In the genomic region with DNA sequence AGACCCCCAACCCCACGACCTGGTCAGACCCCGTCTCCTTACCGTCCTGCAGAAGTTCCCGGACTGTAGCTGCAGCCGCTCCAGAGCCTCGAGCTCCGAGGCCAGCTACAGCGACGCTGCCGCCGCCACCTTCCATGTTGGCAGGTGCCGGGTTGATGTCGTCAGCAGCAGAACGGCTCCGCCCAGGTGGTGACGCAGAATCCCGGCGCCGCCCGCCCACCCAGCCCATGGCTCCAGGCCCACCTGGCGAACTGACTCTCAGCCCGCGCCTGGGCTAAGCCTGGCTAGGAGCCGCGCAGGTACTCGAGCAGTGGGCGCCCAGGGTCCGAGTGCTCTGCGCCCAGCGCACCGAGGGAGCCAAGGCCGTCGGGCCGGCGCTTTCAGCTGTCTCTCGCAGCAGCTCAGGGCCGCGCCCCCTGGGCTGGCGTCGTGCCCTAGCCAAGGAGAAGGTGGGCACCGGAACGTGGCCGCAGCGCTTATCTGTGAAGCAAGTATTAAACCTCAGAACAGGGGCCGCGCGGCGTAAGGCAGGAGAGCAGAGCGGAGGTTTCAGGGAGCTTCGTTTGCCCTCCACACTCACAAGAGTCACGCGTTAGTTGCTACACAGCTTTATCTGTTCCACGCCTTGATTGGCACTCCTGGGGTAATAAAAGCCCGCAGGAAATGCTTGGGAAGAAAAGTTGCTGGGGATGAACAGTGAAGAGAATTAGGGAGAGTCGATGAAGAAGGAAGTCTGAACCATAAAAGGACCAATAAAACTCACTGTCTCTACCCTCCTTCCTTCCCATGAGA, we compare ENCODE assay signal across 1 cellular context.
A peak's percentile ranks its signal among the peaks of the same experiment; 100 is the strongest.
TF ChIP-seq lines count a peak whose summit lies in the region.

TSS of gene COG5 (minus strand) at position 160 of the 792 bp plus-strand sequence. CDS start at position 136, 24 bp downstream.
A gene with protein sequence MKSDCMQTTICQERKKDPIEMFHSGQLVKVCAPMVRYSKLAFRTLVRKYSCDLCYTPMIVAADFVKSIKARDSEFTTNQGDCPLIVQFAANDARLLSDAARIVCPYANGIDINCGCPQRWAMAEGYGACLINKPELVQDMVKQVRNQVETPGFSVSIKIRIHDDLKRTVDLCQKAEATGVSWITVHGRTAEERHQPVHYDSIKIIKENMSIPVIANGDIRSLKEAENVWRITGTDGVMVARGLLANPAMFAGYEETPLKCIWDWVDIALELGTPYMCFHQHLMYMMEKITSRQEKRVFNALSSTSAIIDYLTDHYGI (plus strand): TSS at position 211 of the 792 bp plus-strand sequence. CDS start 3,100 bp downstream, outside the sequence.

TF ChIP-seq in GM12878, 131 proteins besides CTCF, POLR2A, EP300 and RAD21 (continued from another document and continues in another):
- TF ChIP-seq ZBTB11 (CRISPR knock-in tag; IDR thresholded peaks at IDR 0.05) (no peak), MTA3 (IDR thresholded peaks at IDR 0.05; ENCODE audit: borderline replicate concordance, low read length) (no peak), NR2C2 (IDR thresholded peaks at IDR 0.05; ENCODE audit: borderline replicate concordance, control insufficient read depth, insufficient read length, low read depth) (no peak), SPI1 (IDR thresholded peaks at IDR 0.05; ENCODE audit: borderline replicate concordance, insufficient read depth, low read depth, low read length) (0 out of 2 replicates have a peak, but pooled peaks have one; percentile 0), MAX (IDR thresholded peaks at IDR 0.05; ENCODE audit: low read depth, low read length) (no peak; the same call in none of the 2 replicates), ATF7 (IDR thresholded peaks at IDR 0.05; ENCODE audit: low read depth) (peak; percentile 92), ETV6 (conservative IDR thresholded peaks at IDR 0.05 in 1 of 2, IDR thresholded peaks at IDR 0.05 in 1 of 2; ENCODE audit: borderline replicate concordance in 1 of 2, low read depth in 1 of 2) (no peak), E2F4 (IDR thresholded peaks at IDR 0.05; ENCODE audit: low read depth, low read length) (no peak), RELA (IDR thresholded peaks at IDR 0.05; ENCODE audit: borderline replicate concordance, partially characterized antibody) (no peak), USF1 (IDR thresholded peaks at IDR 0.05; ENCODE audit: borderline replicate concordance, extremely low read length, insufficient read depth, low read depth, low read length) (no peak), SIN3A (IDR thresholded peaks at IDR 0.05; ENCODE audit: low read depth, low read length) (peak; percentile 73; the same call in 1 of the 2 replicates), SIX5 (IDR thresholded peaks at IDR 0.05; ENCODE audit: low read depth, low read length, severe bottlenecking) (peak; percentile 37), EED (IDR thresholded peaks at IDR 0.05; ENCODE audit: low read depth) (no peak), NRF1 (conservative IDR thresholded peaks at IDR 0.05; ENCODE audit: low read depth, low read length) (no peak), BMI1 (IDR thresholded peaks at IDR 0.05; ENCODE audit: borderline replicate concordance) (no peak), CBFB (IDR thresholded peaks at IDR 0.05; ENCODE audit: low read depth) (peak; percentile 70), EZH2 (IDR thresholded peaks at IDR 0.05; ENCODE audit: borderline replicate concordance, control insufficient read depth, low read depth, low read length) (no peak), STAT1 (conservative IDR thresholded peaks at IDR 0.05) (no peak; the same call in 1 of the 2 replicates), IRF4 (IDR thresholded peaks at IDR 0.05; ENCODE audit: low read depth, low read length) (no peak), GABPA (IDR thresholded peaks at IDR 0.05; ENCODE audit: low read depth) (no peak), RCOR1 (conservative IDR thresholded peaks at IDR 0.05; ENCODE audit: low read depth, low read length) (no peak; the same call in 1 of the 2 replicates), RAD51 (IDR thresholded peaks at IDR 0.05) (no peak), KAT2A (conservative IDR thresholded peaks at IDR 0.05; ENCODE audit: control insufficient read depth, low read depth, low read length) (no peak), HDAC2 (IDR thresholded peaks at IDR 0.05) (no peak), MXI1 (IDR thresholded peaks at IDR 0.05; ENCODE audit: low read depth, low read length) (peak; percentile 75; the same call in 1 of the 2 replicates), PAX5 (IDR thresholded peaks at IDR 0.05; ENCODE audit: borderline replicate concordance, low read depth, low read length) (no peak), MYC (IDR thresholded peaks at IDR 0.05; ENCODE audit: insufficient read depth, insufficient read length, insufficient replicate concordance, low read length, severe bottlenecking) (no peak), MEF2B (IDR thresholded peaks at IDR 0.05; ENCODE audit: partially characterized antibody, poor library complexity, severe bottlenecking) (no peak), MTA2 (IDR thresholded peaks at IDR 0.05; ENCODE audit: low read depth) (0 out of 2 replicates have a peak, but pooled peaks have one; percentile 24), TCF12 (IDR thresholded peaks at IDR 0.05; ENCODE audit: low read depth, low read length) (0 out of 2 replicates have a peak, but pooled peaks have one; percentile 52), DPF2 (IDR thresholded peaks at IDR 0.05) (0 out of 2 replicates have a peak, but pooled peaks have one; percentile 43), SUPT20H (IDR thresholded peaks at IDR 0.05; ENCODE audit: borderline replicate concordance, control insufficient read depth, low read depth, low read length) (no peak), WRNIP1 (IDR thresholded peaks at IDR 0.05; ENCODE audit: borderline replicate concordance, low read depth, low read length) (no peak), ZBED1 (IDR thresholded peaks at IDR 0.05; ENCODE audit: borderline replicate concordance) (no peak), MEF2A (IDR thresholded peaks at IDR 0.05; ENCODE audit: insufficient read depth, low read depth, low read length) (no peak), ZNF622 (IDR thresholded peaks at IDR 0.05) (no peak), SREBF1 (IDR thresholded peaks at IDR 0.05; ENCODE audit: low read length) (peak; percentile 60), FOXK2 (IDR thresholded peaks at IDR 0.05) (peak; percentile 93), ZSCAN29 (IDR thresholded peaks at IDR 0.05) (no peak), BCL11A (IDR thresholded peaks at IDR 0.05; ENCODE audit: low read depth, low read length) (no peak), RBBP5 (conservative IDR thresholded peaks at IDR 0.05) (no peak), JUND (IDR thresholded peaks at IDR 0.05; ENCODE audit: low read depth, low read length) (peak; percentile 66; the same call in 1 of the 2 replicates), PAX8 (IDR thresholded peaks at IDR 0.05) (no peak)
- TF ChIP-seq, protein P1, sequence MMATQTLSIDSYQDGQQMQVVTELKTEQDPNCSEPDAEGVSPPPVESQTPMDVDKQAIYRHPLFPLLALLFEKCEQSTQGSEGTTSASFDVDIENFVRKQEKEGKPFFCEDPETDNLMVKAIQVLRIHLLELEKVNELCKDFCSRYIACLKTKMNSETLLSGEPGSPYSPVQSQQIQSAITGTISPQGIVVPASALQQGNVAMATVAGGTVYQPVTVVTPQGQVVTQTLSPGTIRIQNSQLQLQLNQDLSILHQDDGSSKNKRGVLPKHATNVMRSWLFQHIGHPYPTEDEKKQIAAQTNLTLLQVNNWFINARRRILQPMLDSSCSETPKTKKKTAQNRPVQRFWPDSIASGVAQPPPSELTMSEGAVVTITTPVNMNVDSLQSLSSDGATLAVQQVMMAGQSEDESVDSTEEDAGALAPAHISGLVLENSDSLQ (IDR thresholded peaks at IDR 0.05) = peak; percentile 83
- TF ChIP-seq, protein P2, sequence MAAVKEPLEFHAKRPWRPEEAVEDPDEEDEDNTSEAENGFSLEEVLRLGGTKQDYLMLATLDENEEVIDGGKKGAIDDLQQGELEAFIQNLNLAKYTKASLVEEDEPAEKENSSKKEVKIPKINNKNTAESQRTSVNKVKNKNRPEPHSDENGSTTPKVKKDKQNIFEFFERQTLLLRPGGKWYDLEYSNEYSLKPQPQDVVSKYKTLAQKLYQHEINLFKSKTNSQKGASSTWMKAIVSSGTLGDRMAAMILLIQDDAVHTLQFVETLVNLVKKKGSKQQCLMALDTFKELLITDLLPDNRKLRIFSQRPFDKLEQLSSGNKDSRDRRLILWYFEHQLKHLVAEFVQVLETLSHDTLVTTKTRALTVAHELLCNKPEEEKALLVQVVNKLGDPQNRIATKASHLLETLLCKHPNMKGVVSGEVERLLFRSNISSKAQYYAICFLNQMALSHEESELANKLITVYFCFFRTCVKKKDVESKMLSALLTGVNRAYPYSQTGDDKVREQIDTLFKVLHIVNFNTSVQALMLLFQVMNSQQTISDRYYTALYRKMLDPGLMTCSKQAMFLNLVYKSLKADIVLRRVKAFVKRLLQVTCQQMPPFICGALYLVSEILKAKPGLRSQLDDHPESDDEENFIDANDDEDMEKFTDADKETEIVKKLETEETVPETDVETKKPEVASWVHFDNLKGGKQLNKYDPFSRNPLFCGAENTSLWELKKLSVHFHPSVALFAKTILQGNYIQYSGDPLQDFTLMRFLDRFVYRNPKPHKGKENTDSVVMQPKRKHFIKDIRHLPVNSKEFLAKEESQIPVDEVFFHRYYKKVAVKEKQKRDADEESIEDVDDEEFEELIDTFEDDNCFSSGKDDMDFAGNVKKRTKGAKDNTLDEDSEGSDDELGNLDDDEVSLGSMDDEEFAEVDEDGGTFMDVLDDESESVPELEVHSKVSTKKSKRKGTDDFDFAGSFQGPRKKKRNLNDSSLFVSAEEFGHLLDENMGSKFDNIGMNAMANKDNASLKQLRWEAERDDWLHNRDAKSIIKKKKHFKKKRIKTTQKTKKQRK (IDR thresholded peaks at IDR 0.05; ENCODE audit: low read depth, low read length) = no peak
- TF ChIP-seq, protein P3, sequence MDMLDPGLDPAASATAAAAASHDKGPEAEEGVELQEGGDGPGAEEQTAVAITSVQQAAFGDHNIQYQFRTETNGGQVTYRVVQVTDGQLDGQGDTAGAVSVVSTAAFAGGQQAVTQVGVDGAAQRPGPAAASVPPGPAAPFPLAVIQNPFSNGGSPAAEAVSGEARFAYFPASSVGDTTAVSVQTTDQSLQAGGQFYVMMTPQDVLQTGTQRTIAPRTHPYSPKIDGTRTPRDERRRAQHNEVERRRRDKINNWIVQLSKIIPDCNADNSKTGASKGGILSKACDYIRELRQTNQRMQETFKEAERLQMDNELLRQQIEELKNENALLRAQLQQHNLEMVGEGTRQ (IDR thresholded peaks at IDR 0.05; ENCODE audit: borderline replicate concordance, low read depth, low read length) = no peak
- TF ChIP-seq, protein P4, sequence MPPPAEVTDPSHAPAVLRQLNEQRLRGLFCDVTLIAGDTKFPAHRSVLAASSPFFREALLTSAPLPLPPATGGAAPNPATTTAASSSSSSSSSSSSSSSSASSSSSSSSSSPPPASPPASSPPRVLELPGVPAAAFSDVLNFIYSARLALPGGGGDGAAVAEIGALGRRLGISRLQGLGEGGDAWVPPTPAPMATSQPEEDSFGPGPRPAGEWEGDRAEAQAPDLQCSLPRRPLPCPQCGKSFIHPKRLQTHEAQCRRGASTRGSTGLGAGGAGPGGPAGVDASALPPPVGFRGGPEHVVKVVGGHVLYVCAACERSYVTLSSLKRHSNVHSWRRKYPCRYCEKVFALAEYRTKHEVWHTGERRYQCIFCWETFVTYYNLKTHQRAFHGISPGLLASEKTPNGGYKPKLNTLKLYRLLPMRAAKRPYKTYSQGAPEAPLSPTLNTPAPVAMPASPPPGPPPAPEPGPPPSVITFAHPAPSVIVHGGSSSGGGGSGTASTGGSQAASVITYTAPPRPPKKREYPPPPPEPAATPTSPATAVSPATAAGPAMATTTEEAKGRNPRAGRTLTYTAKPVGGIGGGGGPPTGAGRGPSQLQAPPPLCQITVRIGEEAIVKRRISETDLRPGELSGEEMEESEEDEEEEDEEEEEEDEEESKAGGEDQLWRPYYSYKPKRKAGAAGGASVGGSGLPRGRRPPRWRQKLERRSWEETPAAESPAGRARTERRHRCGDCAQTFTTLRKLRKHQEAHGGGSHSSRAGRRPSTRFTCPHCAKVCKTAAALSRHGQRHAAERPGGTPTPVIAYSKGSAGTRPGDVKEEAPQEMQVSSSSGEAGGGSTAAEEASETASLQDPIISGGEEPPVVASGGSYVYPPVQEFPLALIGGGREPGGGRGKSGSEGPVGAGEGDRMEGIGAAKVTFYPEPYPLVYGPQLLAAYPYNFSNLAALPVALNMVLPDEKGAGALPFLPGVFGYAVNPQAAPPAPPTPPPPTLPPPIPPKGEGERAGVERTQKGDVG (CRISPR knock-in tag; IDR thresholded peaks at IDR 0.05) = no peak
